In the genomic region with DNA sequence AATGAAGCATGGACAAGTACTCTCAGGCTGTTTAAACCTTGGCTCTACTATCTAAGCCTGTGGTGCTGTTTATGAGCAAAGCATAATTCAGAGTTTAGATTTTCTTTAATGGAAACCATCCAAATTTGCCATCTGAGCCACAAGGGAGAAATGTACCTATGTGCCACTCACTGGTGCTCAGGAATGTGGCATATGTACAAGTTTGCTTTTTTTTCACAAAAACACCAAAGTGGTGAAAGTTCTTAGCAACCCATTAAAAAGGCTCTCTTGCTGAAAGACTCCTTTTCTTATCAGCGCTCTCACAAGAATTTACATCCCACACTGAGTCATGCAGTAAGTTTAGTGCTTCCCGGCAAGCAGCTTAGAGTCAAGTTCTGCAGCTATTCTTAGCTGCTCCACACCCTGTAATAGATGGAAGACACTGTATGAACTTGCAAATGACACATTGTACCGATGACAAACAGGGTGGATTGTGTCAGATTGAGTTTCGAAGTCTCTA, we compare ENCODE assay signal across 9 cellular contexts. TPM values are rescaled to one million over a fixed set of nuclear protein-coding genes. Genes with fewer than 3 reads are reported as not detected.
DNase-seq lines count a peak whose midpoint lies in the region; ATAC-seq lines count a peak whose summit lies in the region.
"Had no signal": no experiment of that assay in that cellular context is flagged by ENCODE, and none has a peak within 500 bp of the region (broad histone marks: within the 10 kb centered on the region; RNA-seq: fewer than 3 reads in every experiment).

No MANE protein-coding gene starts in this region.

- H3K4me1 ChIP-seq in SJCRH30: peaks cover 10% of the 10 kb centered on the region; the same call in 1 of the 2 replicates

- ATAC-seq in HG03039 (IDR thresholded peaks at IDR 0.05; ENCODE audit: unreplicated experiment): no peak
- no peak for ATAC-seq in HG02840 (IDR thresholded peaks at IDR 0.05; ENCODE audit: low FRiP score, unreplicated experiment)
- ATAC-seq: activated CD8-positive, alpha-beta memory T cell treated with anti-CD3 and anti-CD28 coated beads, Interleukin-2, amount 10 ng/mL, durations not matched to agents 7 days and 5 days had no signal

- no peaks in the 10 kb centered on the region for H3K9me3 ChIP-seq in SJCRH30 (replicated peaks)

- H3K4me3 ChIP-seq in SJCRH30: peak overlapping the region; percentile 47

- peak overlapping the region; percentile 26; the same call in 1 of the 2 replicates for H3K27ac ChIP-seq in SJCRH30

- H3K36me3 ChIP-seq in SJCRH30: no peaks in the 10 kb centered on the region

- no peaks in the 10 kb centered on the region for H3K27me3 ChIP-seq in SJCRH30

- DNase-seq in GM04503 (ENCODE audit: low read depth) (peak; percentile 93), SJCRH30 (peak; percentile 22 to 48), glomerular visceral epithelial cell (ENCODE audit: extremely low spot score) (peak; percentile 73), renal cortical epithelial cell (ENCODE audit: low read depth) (peak; percentile 81), NCI-H146 (lab: John Stamatoyannopoulos, UW) (no peak)
- no peak for DNase-seq in stimulated activated naive CD4-positive, alpha-beta T cell (lab: John Stamatoyannopoulos, UW)
- DNase-seq: activated CD8-positive, alpha-beta memory T cell treated with anti-CD3 and anti-CD28 coated beads, Interleukin-2, amount 10 ng/mL, durations not matched to agents 7 days and 5 days had no signal

RNA-seq across cellular contexts. Expression of a gene that starts 57.3 kb away (rescaled TPM):
- 2.8 TPM in 2 replicates for total RNA-seq in SJCRH30 (2014; rRNA removed; shearing (Covaris generic))
- total RNA-seq in renal cortical epithelial cell: 0.15 TPM in 1 of 2 replicates, not detected in the other
- total RNA-seq: activated CD8-positive, alpha-beta memory T cell treated with anti-CD3 and anti-CD28 coated beads, Interleukin-2, amount 10 ng/mL, durations not matched to agents 7 days and 5 days had no signal

Comparison
In these comparisons a context has a peak if more than half of its experiments do, and no peak if none do; other contexts are left out.
1. DNase-seq: peak in GM04503 (single experiment), SJCRH30 (2 of 2), glomerular visceral epithelial cell (single experiment) and renal cortical epithelial cell (single experiment); none in stimulated activated naive CD4-positive, alpha-beta T cell (0 of 6) and NCI-H146 (single experiment).